21 cellular contexts compared by ENCODE assay signal in genomic region chr10:60753817-60754216, GRCh38.
"Had no signal": no experiment of that assay in that cellular context is flagged by ENCODE, and none has a peak within 500 bp of the region (broad histone marks: within the 10 kb centered on the region; RNA-seq: fewer than 3 reads in every experiment).

No MANE protein-coding gene starts in this region.

- H3K4me3 ChIP-seq: colonic mucosa, gastroesophageal sphincter, heart left ventricle, left lung, lower lobe of right lung had no signal

- H3K9me3 ChIP-seq: colonic mucosa, gastroesophageal sphincter, heart left ventricle, left lung, lower lobe of right lung had no signal

- H3K36me3 ChIP-seq: colonic mucosa, gastroesophageal sphincter, heart left ventricle, left lung, lower lobe of right lung had no signal

- H3K27ac ChIP-seq: colonic mucosa, epithelial cell of prostate, foreskin keratinocyte, gastroesophageal sphincter, heart left ventricle, left lung, lower lobe of right lung had no signal

- H3K4me1 ChIP-seq: colonic mucosa, foreskin keratinocyte, gastroesophageal sphincter, heart left ventricle, left lung, lower lobe of right lung had no signal

- H3K27me3 ChIP-seq: colonic mucosa, foreskin keratinocyte, gastroesophageal sphincter, left lung had no signal

- DNase-seq: colonic mucosa; cortex of kidney; effector CD8-positive, alpha-beta T cell; effector memory CD8-positive, alpha-beta T cell; endodermal cell; erythroblast; foreskin keratinocyte; heart left ventricle; hippocampal formation; immature natural killer cell; islet precursor cell; kidney; kidney glomerular epithelial cell; left lung; left ventricle myocardium superior; lower lobe of right lung; mesenchymal stem cell; naive thymus-derived CD4-positive, alpha-beta T cell had no signal

- ATAC-seq: effector memory CD8-positive, alpha-beta T cell; esophagus mucosa; foreskin keratinocyte; gastroesophageal sphincter; heart left ventricle; left lung; left ventricle myocardium superior; lower lobe of right lung; naive thymus-derived CD4-positive, alpha-beta T cell had no signal
